In genomic region chr3:141410861-141411771, GRCh38 we compare ENCODE assay signal across 8 cellular contexts. TPM values are rescaled to one million over a fixed set of nuclear protein-coding genes. Genes with fewer than 3 reads are reported as not detected.
DNase-seq lines count a peak whose midpoint lies in the region; ATAC-seq and TF ChIP-seq lines count a peak whose summit lies in the region.

No MANE protein-coding gene starts in this region.

- H3K36me3 ChIP-seq in upper lobe of right lung: peaks cover 51% of the 10 kb centered on the region

- H3K9me3 ChIP-seq in upper lobe of right lung: no peaks in the 10 kb centered on the region

- TF ChIP-seq CTCF in mesothelial cell of epicardium (IDR thresholded peaks at IDR 0.05; ENCODE audit: unreplicated experiment): no peak
- no peak for TF ChIP-seq CTCF in upper lobe of right lung (IDR thresholded peaks at IDR 0.05)

- H3K4me3 ChIP-seq in upper lobe of right lung: no peak overlapping the region

- no peak overlapping the region for H3K4me3 Mint-ChIP-seq in mesothelial cell of epicardium

- DNase-seq in NCI-H1092 treated with DMSO at 0.1 percent for 48 hours (lab: John Stamatoyannopoulos, UW): peak; percentile 68
- DNase-seq in NCI-H1092 (lab: John Stamatoyannopoulos, UW): no peak
- peak; percentile 63 for DNase-seq in SHP77 treated with DMSO at 0.1 percent for 48 hours (lab: John Stamatoyannopoulos, UW)
- DNase-seq in cerebellar cortex (ENCODE audit: low spot score): peak; percentile 47
- no peak for DNase-seq in mesothelial cell of epicardium (ENCODE audit: low spot score in 2 of 2, unreplicated experiment in 2 of 2)
- no peak for DNase-seq in upper lobe of right lung
- no peak for DNase-seq in activated CD4-positive, CD25-positive, alpha-beta regulatory T cell treated with anti-CD3 and anti-CD28 coated beads, Interleukin-2, amount 50 U/mL, for 72 hours
- no peak for DNase-seq in cerebellum (ENCODE audit: low spot score)

- peaks cover 84% of the 10 kb centered on the region for H3K4me1 ChIP-seq in upper lobe of right lung

- no peaks in the 10 kb centered on the region for H3K27me3 Mint-ChIP-seq in mesothelial cell of epicardium (ENCODE audit: low read depth)

- peak overlapping the region; percentile 99 for H3K27ac Mint-ChIP-seq in mesothelial cell of epicardium

- peak; percentile 38 for ATAC-seq in upper lobe of right lung

- peaks cover 61% of the 10 kb centered on the region for H3K4me1 Mint-ChIP-seq in mesothelial cell of epicardium

- peaks cover 30% of the 10 kb centered on the region for H3K36me3 Mint-ChIP-seq in mesothelial cell of epicardium

- no peaks in the 10 kb centered on the region for H3K27me3 ChIP-seq in upper lobe of right lung

- peak overlapping the region; percentile 88 for H3K27ac ChIP-seq in upper lobe of right lung

- intact Hi-C loops in upper lobe of right lung (cut with DNase I): no loop called here

- H3K9me3 Mint-ChIP-seq in mesothelial cell of epicardium: no peaks in the 10 kb centered on the region

RNA-seq across cellular contexts. Expression of gene ZBTB38, which starts 42.8 kb away (rescaled TPM):
- total RNA-seq in mesothelial cell of epicardium: 44.4 to 46.7 TPM (median 46.3 TPM) in 3 replicates
- 118 TPM for total RNA-seq in upper lobe of right lung
- total RNA-seq in cerebellum: 103 TPM

Comparison
In these comparisons a context has a peak if more than half of its experiments do, and no peak if none do; other contexts are left out.
1. DNase-seq: peak in NCI-H1092 treated with DMSO at 0.1 percent for 48 hours (single experiment), SHP77 treated with DMSO at 0.1 percent for 48 hours (single experiment) and cerebellar cortex (single experiment); none in NCI-H1092 (single experiment), mesothelial cell of epicardium (0 of 2), upper lobe of right lung (single experiment), activated CD4-positive, CD25-positive, alpha-beta regulatory T cell treated with anti-CD3 and anti-CD28 coated beads, Interleukin-2, amount 50 U/mL, for 72 hours (single experiment) and cerebellum (single experiment).